In genomic region chr21:39349211-39350093, GRCh38 we compare ENCODE assay signal across 8 cellular contexts. TPM values are rescaled to one million over a fixed set of nuclear protein-coding genes. Genes with fewer than 3 reads are reported as not detected.
A peak's percentile ranks its signal among the peaks of the same experiment; 100 is the strongest.
DNase-seq lines count a peak whose midpoint lies in the region; ATAC-seq, FAIRE-seq and TF ChIP-seq lines count a peak whose summit lies in the region.

No MANE protein-coding gene starts in this region.

- H3K4me3 ChIP-seq in AG10803 (ENCODE audit: low read length) (peak overlapping the region; percentile 66), kidney (ENCODE audit: low read length in 2 of 2) (peak overlapping the region; percentile 70 to 85)

- FAIRE-seq in kidney (lab: Jason Lieb, UNC): peak; percentile 6

- ATAC-seq in GM19043 (IDR thresholded peaks at IDR 0.05; ENCODE audit: low read depth, unreplicated experiment): peak; percentile 88
- ATAC-seq in HG03354 (IDR thresholded peaks at IDR 0.05; ENCODE audit: poor library complexity, severe bottlenecking, unreplicated experiment): peak; percentile 84
- ATAC-seq in activated CD4-positive, CD25-positive, alpha-beta regulatory T cell treated with anti-CD3 and anti-CD28 coated beads, Interleukin-2, amount 50 U/mL, for 24 hours: peak; percentile 90 to 91

- peaks cover 4 to 7% of the 10 kb centered on the region in 2 donors for H3K4me1 ChIP-seq in kidney (ENCODE audit: control insufficient read depth in 1 of 2, insufficient read depth in 1 of 2, low read depth in 1 of 2, low read length in 2 of 2)

- intact Hi-C loops in kidney (cut with DNase I): no loop called here

- peaks cover 0 to 11% of the 10 kb centered on the region in 2 donors for H3K36me3 ChIP-seq in kidney (ENCODE audit: control insufficient read depth in 1 of 2, insufficient read depth in 2 of 2, low read length in 2 of 2)

- DNase-seq in AG10803 (ENCODE audit: low read depth) (peak; percentile 89), NCI-H446 (lab: John Stamatoyannopoulos, UW) (peak; percentile 95 to 99), cerebellar nuclear complex (lab: John Stamatoyannopoulos, UW) (peak; percentile 32 to 81), kidney (peak; percentile 99)
- peak; percentile 94 to 96 for DNase-seq in stimulated activated CD4-positive, alpha-beta T cell treated with anti-CD3 and anti-CD28 coated beads, Interleukin-15, amount 100 ng/mL, for 1 hour (ENCODE audit: low read depth in 1 of 2, low spot score in 1 of 2)

- TF ChIP-seq CTCF in AG10803 (conservative IDR thresholded peaks at IDR 0.05; ENCODE audit: low read length): no peak
- no peak for TF ChIP-seq CTCF in kidney (IDR thresholded peaks at IDR 0.05; ENCODE audit: borderline replicate concordance, extremely low read depth, insufficient read depth)

- no peaks in the 10 kb centered on the region for H3K9me3 ChIP-seq in kidney (ENCODE audit: control insufficient read depth in 1 of 2, low read length in 2 of 2)

- H3K9ac ChIP-seq in kidney (ENCODE audit: low read length in 2 of 2): peak overlapping the region; percentile 53 to 83

- H3K27ac ChIP-seq in kidney (ENCODE audit: low read depth in 2 of 2, low read length in 2 of 2): peak overlapping the region; percentile 80 to 88

RNA-seq across cellular contexts. Expression of gene HMGN1, which starts 0.6 kb away (rescaled TPM):
- 205 TPM for total RNA-seq in kidney
- polyA plus RNA-seq in kidney (ENCODE audit: insufficient read depth, low read depth, low replicate concordance): 174 TPM

RNA-seq across cellular contexts. Expression of gene BRWD1, which starts 36.0 kb away (rescaled TPM):
- total RNA-seq in kidney: 43.9 TPM
- 9.1 TPM for polyA plus RNA-seq in kidney (ENCODE audit: insufficient read depth, low read depth, low replicate concordance)

Comparison
In these comparisons a context has a peak if more than half of its experiments do, and no peak if none do; other contexts are left out.
1. Peak in every context shown above with its lines: DNase-seq, ATAC-seq, H3K4me3 ChIP-seq and H3K27ac ChIP-seq.